ENCODE assay signal across 28 cellular contexts in the genomic region with DNA sequence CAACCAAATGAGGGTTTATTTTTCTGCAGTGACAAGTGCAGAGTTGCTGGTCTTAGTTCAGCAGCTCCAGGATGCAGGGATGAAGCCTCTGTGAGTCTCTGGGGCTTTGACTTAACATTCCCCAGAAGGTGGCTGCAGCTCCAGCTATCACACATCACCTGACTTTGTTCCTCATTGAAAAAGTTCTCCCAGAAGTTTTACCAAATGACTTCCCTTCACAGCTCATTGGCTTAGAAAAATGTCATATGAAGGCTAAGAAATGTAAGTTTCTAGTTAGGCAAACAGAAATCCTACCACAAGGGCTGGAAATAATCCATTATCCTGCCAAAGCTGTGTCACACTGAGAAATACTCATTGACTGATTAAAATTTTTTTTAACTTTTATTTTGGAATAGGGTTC.
"Had no signal": no experiment of that assay in that cellular context is flagged by ENCODE, and none has a peak within 500 bp of the region (broad histone marks: within the 10 kb centered on the region; RNA-seq: fewer than 3 reads in every experiment).

No MANE protein-coding gene starts in this region.

- H3K27ac ChIP-seq: ascending aorta, breast epithelium, cardiac muscle cell, colonic mucosa, epithelial cell of prostate, heart left ventricle had no signal

- H3K9me3 ChIP-seq: ascending aorta, breast epithelium, colonic mucosa, heart left ventricle had no signal

- H3K27ac Mint-ChIP-seq: activated CD4-positive, alpha-beta memory T cell treated with anti-CD3 and anti-CD28 coated beads, Interleukin-2, amount 10 ng/mL, durations not matched to agents 7 days and 5 days; activated CD4-positive, alpha-beta T cell treated with anti-CD3 and anti-CD28 coated beads for 36 hours; activated CD4-positive, alpha-beta T cell treated with anti-CD3 and anti-CD28 coated beads, Interleukin-2, amount 10 ng/mL, durations not matched to agents 7 days and 5 days; activated naive CD4-positive, alpha-beta T cell treated with anti-CD3 and anti-CD28 coated beads, Interleukin-2, amount 10 ng/mL, durations not matched to agents 7 days and 5 days; activated naive CD4-positive, alpha-beta T cell treated with anti-CD3 and anti-CD28 coated beads, Interleukin-2, amount 50 U/mL, for 72 hours; activated naive CD8-positive, alpha-beta T cell treated with anti-CD3 and anti-CD28 coated beads, Interleukin-2, amount 10 ng/mL, durations not matched to agents 7 days and 5 days; activated T-cell treated with anti-CD3 and anti-CD28 coated beads, Interleukin-2, amount 50 U/mL, for 24 hours; activated T-cell treated with anti-CD3 and anti-CD28 coated beads, Interleukin-2, amount 50 U/mL, for 72 hours; brain had no signal

- H3K9me3 Mint-ChIP-seq: activated CD4-positive, alpha-beta memory T cell treated with anti-CD3 and anti-CD28 coated beads, Interleukin-2, amount 10 ng/mL, durations not matched to agents 7 days and 5 days; activated CD4-positive, alpha-beta T cell treated with anti-CD3 and anti-CD28 coated beads, Interleukin-2, amount 10 ng/mL, durations not matched to agents 7 days and 5 days; activated naive CD4-positive, alpha-beta T cell treated with anti-CD3 and anti-CD28 coated beads, Interleukin-2, amount 10 ng/mL, durations not matched to agents 7 days and 5 days; activated naive CD4-positive, alpha-beta T cell treated with anti-CD3 and anti-CD28 coated beads, Interleukin-2, amount 50 U/mL, for 72 hours; activated naive CD8-positive, alpha-beta T cell treated with anti-CD3 and anti-CD28 coated beads, Interleukin-2, amount 10 ng/mL, durations not matched to agents 7 days and 5 days; activated T-cell treated with anti-CD3 and anti-CD28 coated beads, Interleukin-2, amount 50 U/mL, for 24 hours; activated T-cell treated with anti-CD3 and anti-CD28 coated beads, Interleukin-2, amount 50 U/mL, for 72 hours had no signal

- H3K36me3 ChIP-seq: ascending aorta, breast epithelium, cardiac muscle cell, colonic mucosa, heart left ventricle had no signal

- DNase-seq: activated CD4-positive, alpha-beta memory T cell treated with anti-CD3 and anti-CD28 coated beads, Interleukin-2, amount 10 ng/mL, durations not matched to agents 7 days and 5 days; activated CD4-positive, alpha-beta T cell treated with anti-CD3 and anti-CD28 coated beads for 36 hours; activated CD4-positive, alpha-beta T cell treated with anti-CD3 and anti-CD28 coated beads, Interleukin-2, amount 10 ng/mL, durations not matched to agents 7 days and 5 days; activated CD4-positive, alpha-beta T cell treated with anti-CD3 and anti-CD28 coated beads, Interleukin-2, amount 50 U/mL, for 4 hours; activated CD4-positive, CD25-positive, alpha-beta regulatory T cell; activated CD4-positive, CD25-positive, alpha-beta regulatory T cell treated with anti-CD3 and anti-CD28 coated beads, Interleukin-2, amount 50 U/mL, for 72 hours; activated CD8-positive, alpha-beta memory T cell treated with anti-CD3 and anti-CD28 coated beads, Interleukin-2, amount 50 U/mL, for 48 hours; activated gamma-delta T cell; activated naive CD4-positive, alpha-beta T cell; activated naive CD4-positive, alpha-beta T cell treated with anti-CD3 and anti-CD28 coated beads, Interleukin-2, amount 10 ng/mL, durations not matched to agents 7 days and 5 days; activated naive CD8-positive, alpha-beta T cell treated with anti-CD3 and anti-CD28 coated beads, Interleukin-2, amount 10 ng/mL, durations not matched to agents 7 days and 5 days; activated T-cell treated with anti-CD3 and anti-CD28 coated beads for 4 hours; activated T-cell treated with anti-CD3 and anti-CD28 coated beads, Interleukin-2, amount 50 U/mL, for 24 hours; activated T-cell treated with anti-CD3 and anti-CD28 coated beads, Interleukin-2, amount 50 U/mL, for 72 hours; central memory CD4-positive, alpha-beta T cell; cerebellar nuclear complex; colonic mucosa; effector CD8-positive, alpha-beta T cell; foreskin fibroblast; glutamatergic neuron; heart left ventricle; T-helper 2 cell had no signal

- H3K27me3 ChIP-seq: ascending aorta, cardiac muscle cell, colonic mucosa had no signal

- ATAC-seq: activated CD4-positive, alpha-beta T cell treated with anti-CD3 and anti-CD28 coated beads for 36 hours; activated naive CD4-positive, alpha-beta T cell treated with anti-CD3 and anti-CD28 coated beads, Interleukin-2, amount 50 U/mL, for 72 hours; activated T-cell treated with anti-CD3 and anti-CD28 coated beads, Interleukin-2, amount 50 U/mL, for 72 hours; heart left ventricle had no signal

- H3K4me3 Mint-ChIP-seq: activated CD4-positive, alpha-beta memory T cell treated with anti-CD3 and anti-CD28 coated beads, Interleukin-2, amount 10 ng/mL, durations not matched to agents 7 days and 5 days; activated CD4-positive, alpha-beta T cell treated with anti-CD3 and anti-CD28 coated beads for 36 hours; activated CD4-positive, alpha-beta T cell treated with anti-CD3 and anti-CD28 coated beads, Interleukin-2, amount 10 ng/mL, durations not matched to agents 7 days and 5 days; activated naive CD4-positive, alpha-beta T cell treated with anti-CD3 and anti-CD28 coated beads, Interleukin-2, amount 10 ng/mL, durations not matched to agents 7 days and 5 days; activated naive CD8-positive, alpha-beta T cell treated with anti-CD3 and anti-CD28 coated beads, Interleukin-2, amount 10 ng/mL, durations not matched to agents 7 days and 5 days; activated T-cell treated with anti-CD3 and anti-CD28 coated beads, Interleukin-2, amount 50 U/mL, for 24 hours; activated T-cell treated with anti-CD3 and anti-CD28 coated beads, Interleukin-2, amount 50 U/mL, for 72 hours; brain had no signal

- H3K4me3 ChIP-seq: ascending aorta, breast epithelium, cardiac muscle cell, colonic mucosa, heart left ventricle had no signal

- H3K4me1 ChIP-seq: ascending aorta, breast epithelium, colonic mucosa, heart left ventricle had no signal

- H3K36me3 Mint-ChIP-seq: activated naive CD4-positive, alpha-beta T cell treated with anti-CD3 and anti-CD28 coated beads, Interleukin-2, amount 10 ng/mL, durations not matched to agents 7 days and 5 days; activated naive CD4-positive, alpha-beta T cell treated with anti-CD3 and anti-CD28 coated beads, Interleukin-2, amount 50 U/mL, for 72 hours; activated naive CD8-positive, alpha-beta T cell treated with anti-CD3 and anti-CD28 coated beads, Interleukin-2, amount 10 ng/mL, durations not matched to agents 7 days and 5 days; brain had no signal

- H3K27me3 Mint-ChIP-seq: activated naive CD4-positive, alpha-beta T cell treated with anti-CD3 and anti-CD28 coated beads, Interleukin-2, amount 10 ng/mL, durations not matched to agents 7 days and 5 days had no signal

- H3K4me1 Mint-ChIP-seq: activated CD4-positive, alpha-beta memory T cell treated with anti-CD3 and anti-CD28 coated beads, Interleukin-2, amount 10 ng/mL, durations not matched to agents 7 days and 5 days; activated CD4-positive, alpha-beta T cell treated with anti-CD3 and anti-CD28 coated beads for 36 hours; activated CD4-positive, alpha-beta T cell treated with anti-CD3 and anti-CD28 coated beads, Interleukin-2, amount 10 ng/mL, durations not matched to agents 7 days and 5 days; activated naive CD4-positive, alpha-beta T cell treated with anti-CD3 and anti-CD28 coated beads, Interleukin-2, amount 10 ng/mL, durations not matched to agents 7 days and 5 days; activated naive CD8-positive, alpha-beta T cell treated with anti-CD3 and anti-CD28 coated beads, Interleukin-2, amount 10 ng/mL, durations not matched to agents 7 days and 5 days; brain had no signal
